2 cellular contexts compared by ENCODE assay signal in the genomic region with DNA sequence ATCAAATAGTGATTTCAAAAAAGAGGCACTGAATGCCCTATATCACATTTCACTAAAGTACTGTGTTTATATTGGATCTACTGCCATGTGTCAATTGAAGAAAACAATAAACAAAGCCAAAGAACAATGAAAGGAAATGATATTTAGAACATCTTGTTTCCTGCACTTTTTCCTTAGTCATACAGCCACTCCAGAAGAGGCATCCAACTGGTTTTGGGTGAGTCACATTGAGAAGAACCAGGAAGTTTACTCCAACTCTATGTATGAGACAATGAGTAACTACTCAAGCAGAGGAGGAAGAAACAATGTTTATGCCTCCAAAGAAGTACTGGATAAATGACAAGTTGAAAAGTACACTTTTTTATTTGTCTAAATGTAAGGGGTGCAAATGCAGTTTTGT.
TF ChIP-seq lines count a peak whose summit lies in the region.

No MANE protein-coding gene starts in this region.

TF ChIP-seq in SK-N-SH, 30 proteins besides CTCF, POLR2A, EP300 and RAD21 (continued from another document):
- TF ChIP-seq, protein P1, sequence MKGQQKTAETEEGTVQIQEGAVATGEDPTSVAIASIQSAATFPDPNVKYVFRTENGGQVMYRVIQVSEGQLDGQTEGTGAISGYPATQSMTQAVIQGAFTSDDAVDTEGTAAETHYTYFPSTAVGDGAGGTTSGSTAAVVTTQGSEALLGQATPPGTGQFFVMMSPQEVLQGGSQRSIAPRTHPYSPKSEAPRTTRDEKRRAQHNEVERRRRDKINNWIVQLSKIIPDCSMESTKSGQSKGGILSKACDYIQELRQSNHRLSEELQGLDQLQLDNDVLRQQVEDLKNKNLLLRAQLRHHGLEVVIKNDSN (IDR thresholded peaks at IDR 0.05; ENCODE audit: borderline replicate concordance, low read depth): no peak
- no peak for TF ChIP-seq MEF2A (IDR thresholded peaks at IDR 0.05; ENCODE audit: borderline replicate concordance, low read depth)
- TF ChIP-seq TAF1 (IDR thresholded peaks at IDR 0.05; ENCODE audit: borderline replicate concordance, low read depth, low read length): no peak
- TF ChIP-seq IRF3 (IDR thresholded peaks at IDR 0.05; ENCODE audit: low read depth, low read length): no peak
- no peak for TF ChIP-seq REST (IDR thresholded peaks at IDR 0.05; ENCODE audit: low read depth, low read length)
- TF ChIP-seq CHD2 (IDR thresholded peaks at IDR 0.05; ENCODE audit: low read length, partially characterized antibody): no peak
- TF ChIP-seq RCOR1 (IDR thresholded peaks at IDR 0.05; ENCODE audit: low read length): no peak
- TF ChIP-seq NRF1 (IDR thresholded peaks at IDR 0.05; ENCODE audit: low read depth, low read length): no peak
- no peak for TF ChIP-seq RXRA (IDR thresholded peaks at IDR 0.05; ENCODE audit: borderline replicate concordance, low read depth)
- TF ChIP-seq TCF12 (IDR thresholded peaks at IDR 0.05): peak; percentile 28; the same call in 1 of the 2 replicates
- no peak for TF ChIP-seq SMC3 (IDR thresholded peaks at IDR 0.05; ENCODE audit: low read depth, low read length)
- TF ChIP-seq EZH2phosphoT487 (IDR thresholded peaks at IDR 0.05; ENCODE audit: borderline replicate concordance, low read depth): no peak
- 0 out of 2 replicates have a peak, but pooled peaks have one; percentile 19 for TF ChIP-seq JUND (IDR thresholded peaks at IDR 0.05)
- TF ChIP-seq, protein P2, sequence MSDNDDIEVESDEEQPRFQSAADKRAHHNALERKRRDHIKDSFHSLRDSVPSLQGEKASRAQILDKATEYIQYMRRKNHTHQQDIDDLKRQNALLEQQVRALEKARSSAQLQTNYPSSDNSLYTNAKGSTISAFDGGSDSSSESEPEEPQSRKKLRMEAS (IDR thresholded peaks at IDR 0.05; ENCODE audit: low read depth): no peak
- TF ChIP-seq FOXJ3 (CRISPR knock-in tag; IDR thresholded peaks at IDR 0.05): no peak
- no peak for TF ChIP-seq MXI1 (IDR thresholded peaks at IDR 0.05; ENCODE audit: low read depth, low read length)
- no peak for TF ChIP-seq GABPA (IDR thresholded peaks at IDR 0.05; ENCODE audit: low read depth)
- no peak for TF ChIP-seq SIN3A (IDR thresholded peaks at IDR 0.05; ENCODE audit: borderline replicate concordance, low read depth, low read length)

TF ChIP-seq in HepG2, 621 proteins besides CTCF, POLR2A, EP300 and RAD21 (continued from another document):
- TF ChIP-seq SNAPC4 (CRISPR knock-in tag; IDR thresholded peaks at IDR 0.05): no peak
- no peak for TF ChIP-seq ZSCAN21 (CRISPR knock-in tag; IDR thresholded peaks at IDR 0.05; ENCODE audit: borderline replicate concordance)
- TF ChIP-seq ZFY (CRISPR knock-in tag; IDR thresholded peaks at IDR 0.05): no peak
- TF ChIP-seq, protein P3, sequence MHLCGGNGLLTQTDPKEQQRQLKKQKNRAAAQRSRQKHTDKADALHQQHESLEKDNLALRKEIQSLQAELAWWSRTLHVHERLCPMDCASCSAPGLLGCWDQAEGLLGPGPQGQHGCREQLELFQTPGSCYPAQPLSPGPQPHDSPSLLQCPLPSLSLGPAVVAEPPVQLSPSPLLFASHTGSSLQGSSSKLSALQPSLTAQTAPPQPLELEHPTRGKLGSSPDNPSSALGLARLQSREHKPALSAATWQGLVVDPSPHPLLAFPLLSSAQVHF (CRISPR knock-in tag; IDR thresholded peaks at IDR 0.05): no peak
- no peak for TF ChIP-seq ZBTB38 (CRISPR knock-in tag; IDR thresholded peaks at IDR 0.05)
- TF ChIP-seq ZNF543 (CRISPR knock-in tag; IDR thresholded peaks at IDR 0.05): no peak
- no peak for TF ChIP-seq E2F1 (CRISPR knock-in tag; IDR thresholded peaks at IDR 0.05)
- TF ChIP-seq MTA3 (CRISPR knock-in tag; IDR thresholded peaks at IDR 0.05): no peak
- TF ChIP-seq MLLT10 (CRISPR knock-in tag; IDR thresholded peaks at IDR 0.05): no peak
- TF ChIP-seq DZIP1 (CRISPR knock-in tag; IDR thresholded peaks at IDR 0.05): no peak
- no peak for TF ChIP-seq SKI (IDR thresholded peaks at IDR 0.05; ENCODE audit: partially characterized antibody)
- TF ChIP-seq RBM39 (IDR thresholded peaks at IDR 0.05; ENCODE audit: low read depth, low read length, poor library complexity, severe bottlenecking): no peak
